Comparison of ENCODE assay signal across 8 cellular contexts in the genomic region with DNA sequence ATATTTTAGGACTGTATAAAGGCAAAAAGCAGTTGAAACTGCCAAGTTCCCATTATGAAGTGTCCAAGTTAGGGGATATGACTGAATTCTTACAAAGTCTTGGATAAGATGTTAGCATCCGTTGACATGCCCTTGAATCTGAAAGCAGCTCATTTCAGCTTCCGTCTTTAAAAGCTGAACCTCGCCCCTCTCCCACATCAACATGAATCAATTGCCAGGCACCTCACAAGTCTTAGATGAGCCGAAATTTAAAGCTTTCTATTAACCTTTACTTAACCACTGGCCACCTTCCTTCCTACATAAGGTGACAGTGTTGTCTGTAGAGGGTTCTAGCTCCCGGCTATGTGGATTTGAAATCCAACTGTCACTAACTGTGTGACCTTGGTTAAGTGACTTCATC. TPM values are rescaled to one million over a fixed set of nuclear protein-coding genes. Genes with fewer than 3 reads are reported as not detected.
A peak's percentile ranks its signal among the peaks of the same experiment; 100 is the strongest.
DNase-seq lines count a peak whose midpoint lies in the region; ATAC-seq, FAIRE-seq and TF ChIP-seq lines count a peak whose summit lies in the region.

No MANE protein-coding gene starts in this region.

- H3K27me3 ChIP-seq in A673 (replicated peaks; ENCODE audit: insufficient read depth, low read depth, low read length, poor library complexity) (no peaks in the 10 kb centered on the region), suprapubic skin (no peaks in the 10 kb centered on the region)

- peak overlapping the region; percentile 96 for H3K4me3 Mint-ChIP-seq in activated naive CD8-positive, alpha-beta T cell treated with anti-CD3 and anti-CD28 coated beads, Interleukin-2, amount 10 ng/mL, durations not matched to agents 7 days and 5 days

- H3K27ac ChIP-seq in A673 (ENCODE audit: low read depth, low read length, poor library complexity, severe bottlenecking) (peak overlapping the region; percentile 93), suprapubic skin (peak overlapping the region; percentile 90)

- FAIRE-seq in RCC 7860 (lab: Jason Lieb, UNC) = no peak

- CTCF ChIA-PET in A673 (lab: Charles Lee) = no interaction called here

- TF ChIP-seq POLR2A in suprapubic skin (IDR thresholded peaks at IDR 0.05) = no peak

- peak overlapping the region; percentile 96 for H3K27ac Mint-ChIP-seq in activated naive CD8-positive, alpha-beta T cell treated with anti-CD3 and anti-CD28 coated beads, Interleukin-2, amount 10 ng/mL, durations not matched to agents 7 days and 5 days

- H3K9me3 ChIP-seq in A673 (ENCODE audit: low read depth, low read length, poor library complexity, severe bottlenecking) = no peaks in the 10 kb centered on the region
- no peaks in the 10 kb centered on the region for H3K9me3 ChIP-seq in suprapubic skin

- intact Hi-C loops in A673 (cut with micrococcal nuclease; ENCODE audit: unreplicated experiment) = no loop called here

- no peak for TF ChIP-seq CTCF in A673 (conservative IDR thresholded peaks at IDR 0.05; ENCODE audit: low read depth, low read length)
- TF ChIP-seq CTCF in HFF-Myc (IDR thresholded peaks at IDR 0.05; ENCODE audit: low read depth, low read length, missing control alignments) = no peak
- no peak for TF ChIP-seq CTCF in suprapubic skin (IDR thresholded peaks at IDR 0.05)

- no peaks in the 10 kb centered on the region for H3K27me3 Mint-ChIP-seq in activated naive CD8-positive, alpha-beta T cell treated with anti-CD3 and anti-CD28 coated beads, Interleukin-2, amount 10 ng/mL, durations not matched to agents 7 days and 5 days

- 0% methylated on average over 5 of the region's 5 CpGs for WGBS in suprapubic skin

- TF ChIP-seq EP300 in suprapubic skin (IDR thresholded peaks at IDR 0.05) = no peak

- peak; percentile 11 for ATAC-seq in activated naive CD8-positive, alpha-beta T cell treated with anti-CD3 and anti-CD28 coated beads, Interleukin-2, amount 10 ng/mL, durations not matched to agents 7 days and 5 days (ENCODE audit: low read depth)

- peaks cover 33% of the 10 kb centered on the region for H3K4me1 Mint-ChIP-seq in activated naive CD8-positive, alpha-beta T cell treated with anti-CD3 and anti-CD28 coated beads, Interleukin-2, amount 10 ng/mL, durations not matched to agents 7 days and 5 days

- H3K36me3 ChIP-seq in A673 (ENCODE audit: insufficient read depth, low read length, poor library complexity, severe bottlenecking) (peaks cover 5% of the 10 kb centered on the region), suprapubic skin (no peaks in the 10 kb centered on the region)

- DNase-seq in A673 (ENCODE audit: low spot score) (no peak), HFF-Myc (ENCODE audit: extremely low read depth, low read depth) (no peak), kidney tubule cell (ENCODE audit: low spot score) (peak; percentile 21), suprapubic skin (ENCODE audit: low spot score in 2 of 2) (no peak), RCC 7860 (ENCODE audit: low spot score) (no peak), cerebellar cortex (ENCODE audit: low spot score) (no peak), A172 (ENCODE audit: low spot score) (no peak)
- no peak for DNase-seq in activated naive CD8-positive, alpha-beta T cell treated with anti-CD3 and anti-CD28 coated beads, Interleukin-2, amount 10 ng/mL, durations not matched to agents 7 days and 5 days

- POLR2A ChIA-PET in A673 (lab: Charles Lee; ENCODE audit: low non-redundant PET) = no interaction called here
- POLR2A ChIA-PET in activated naive CD8-positive, alpha-beta T cell treated with anti-CD3 and anti-CD28 coated beads, Interleukin-2, amount 10 ng/mL, durations not matched to agents 7 days and 5 days (lab: Charles Lee) = interaction anchor here (0.8 to 1.7 kb wide), 5 partner anchors 34 to 292 kb away, joined by 3 to 5 read pairs (median 4); a partner anchor contains a TSS

- H3K4me1 ChIP-seq in A673 (ENCODE audit: insufficient read depth, low read length, poor library complexity, severe bottlenecking) (peaks cover 33% of the 10 kb centered on the region), suprapubic skin (peaks cover 59% of the 10 kb centered on the region)

- TSS peak; percentile 43 for BruUV-seq in A673 (replicated peaks; lab: Mats Ljungman, UMichigan)

- H3K9me3 Mint-ChIP-seq in activated naive CD8-positive, alpha-beta T cell treated with anti-CD3 and anti-CD28 coated beads, Interleukin-2, amount 10 ng/mL, durations not matched to agents 7 days and 5 days = no peaks in the 10 kb centered on the region

- peaks cover 9% of the 10 kb centered on the region for H3K36me3 Mint-ChIP-seq in activated naive CD8-positive, alpha-beta T cell treated with anti-CD3 and anti-CD28 coated beads, Interleukin-2, amount 10 ng/mL, durations not matched to agents 7 days and 5 days

- H3K4me3 ChIP-seq in A673 (ENCODE audit: low read depth, low read length, poor library complexity, severe bottlenecking) (peak overlapping the region; percentile 84), HFF-Myc (replicated peaks; ENCODE audit: low read depth, low read length) (peak overlapping the region; percentile 58), suprapubic skin (peak overlapping the region; percentile 86)

RNA-seq across cellular contexts. Expression of a gene that starts 1.3 kb away (rescaled TPM):
- total RNA-seq in A673 (2021) = 268 and 274 TPM in 2 replicates
- total RNA-seq in activated naive CD8-positive, alpha-beta T cell treated with anti-CD3 and anti-CD28 coated beads, Interleukin-2, amount 10 ng/mL, durations not matched to agents 7 days and 5 days = 100 to 1,000 TPM; 156 to 160 TPM
- 100 to 1,000 TPM in 2 of 4 donors, 10 to 100 TPM in 2; 83.6 to 107 (median 100) TPM for total RNA-seq in suprapubic skin
- total RNA-seq in A172 (2014; rRNA removed; shearing (Covaris generic)) = 195 and 212 TPM in 2 replicates

RNA-seq across cellular contexts. Expression of a gene that starts 52.5 kb away (rescaled TPM):
- total RNA-seq in A673 (2021) (1.0 and 1.1 TPM in 2 replicates), suprapubic skin (1 to 10 TPM; 1.3 to 6.0 (median 1.9) TPM)
- total RNA-seq in activated naive CD8-positive, alpha-beta T cell treated with anti-CD3 and anti-CD28 coated beads, Interleukin-2, amount 10 ng/mL, durations not matched to agents 7 days and 5 days = 10 to 100 TPM; 20.3 to 21.0 TPM
- total RNA-seq in A172 (2014; rRNA removed; shearing (Covaris generic)) = 0.14 and 0.95 TPM in 2 replicates
